8 cellular contexts compared by ENCODE assay signal in the genomic region with DNA sequence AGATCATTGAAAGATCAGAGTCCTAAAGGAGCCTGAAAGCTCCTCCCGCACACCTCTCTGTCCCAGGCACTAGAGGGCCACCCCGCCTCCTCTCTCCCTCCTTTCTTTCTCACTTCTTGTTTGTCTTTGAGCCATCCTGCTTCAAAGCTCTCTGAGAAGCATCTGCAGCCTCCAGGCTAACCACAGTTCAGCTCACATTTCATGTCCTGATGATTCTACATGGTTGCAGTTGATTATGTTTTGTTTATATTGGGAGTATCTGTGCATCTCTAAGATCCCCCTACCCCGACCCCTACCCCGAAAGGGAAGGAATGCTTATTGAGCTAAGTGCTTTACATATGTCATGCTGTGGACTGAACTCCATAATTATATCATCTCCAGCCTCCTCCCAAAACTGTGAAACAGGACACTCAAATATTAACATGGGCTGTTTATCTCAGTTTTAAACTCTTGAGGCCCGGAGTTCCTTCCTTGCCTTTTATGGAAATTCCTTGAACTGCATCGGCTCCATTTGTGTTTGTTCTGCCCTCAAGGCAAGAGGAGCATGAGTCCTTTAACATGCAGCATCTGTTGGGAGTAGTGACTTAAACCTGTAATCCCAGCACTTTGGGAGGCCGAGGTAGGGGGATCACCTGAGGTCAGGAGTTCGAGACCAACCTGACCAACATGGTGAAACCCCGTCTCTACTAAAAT. TPM values are rescaled to one million over a fixed set of nuclear protein-coding genes. Genes with fewer than 3 reads are reported as not detected.
DNase-seq lines count a peak whose midpoint lies in the region; ATAC-seq, FAIRE-seq and TF ChIP-seq lines count a peak whose summit lies in the region.

No MANE protein-coding gene starts in this region.

- H3K4me3 ChIP-seq in astrocyte of the spinal cord (ENCODE audit: low read depth, low read length): no peak overlapping the region
- no peak overlapping the region for H3K4me3 ChIP-seq in mesendoderm (ENCODE audit: low read length)

- no peaks in the 10 kb centered on the region for H3K27me3 ChIP-seq in mesendoderm (ENCODE audit: insufficient read depth, low read length, poor library complexity)

- H3K23ac ChIP-seq in mesendoderm (ENCODE audit: low read length): no peak overlapping the region

- no peak overlapping the region for H3K56ac ChIP-seq in mesendoderm (ENCODE audit: low read length)

- peaks cover 8% of the 10 kb centered on the region for H3K4me1 Mint-ChIP-seq in endothelial cell (ENCODE audit: unreplicated experiment)

- no peak overlapping the region for H2AK5ac ChIP-seq in mesendoderm (ENCODE audit: low read length)

- no peaks in the 10 kb centered on the region for H3K79me1 ChIP-seq in mesendoderm (ENCODE audit: low read length)

- no peak overlapping the region for H3K4ac ChIP-seq in mesendoderm (ENCODE audit: low read depth, low read length)

- H2BK120ac ChIP-seq in mesendoderm (ENCODE audit: low read depth, low read length): no peak overlapping the region

- in situ Hi-C loops in astrocyte of the spinal cord (cut with HindIII; ENCODE audit: low sequenced_read_pairs): no loop called here

- no peak overlapping the region for H2BK15ac ChIP-seq in mesendoderm (replicated peaks; ENCODE audit: low read depth)

- ATAC-seq in HG02763 (IDR thresholded peaks at IDR 0.05; ENCODE audit: unreplicated experiment): peak; percentile 81

- TF ChIP-seq CTCF in AG09319 (IDR thresholded peaks at IDR 0.05; ENCODE audit: low read depth, low read length): peak; percentile 33
- peak; percentile 51 for TF ChIP-seq CTCF in astrocyte of the spinal cord (IDR thresholded peaks at IDR 0.05; ENCODE audit: low read depth, low read length)
- TF ChIP-seq CTCF in endothelial cell (IDR thresholded peaks at IDR 0.05; ENCODE audit: unreplicated experiment): no peak

- no peak overlapping the region for H3K27ac Mint-ChIP-seq in endothelial cell (ENCODE audit: unreplicated experiment)

- no peaks in the 10 kb centered on the region for H3K4me1 ChIP-seq in mesendoderm (ENCODE audit: control insufficient read depth, low read depth, low read length)

- H3K27me3 Mint-ChIP-seq in endothelial cell (ENCODE audit: unreplicated experiment): peaks cover 8% of the 10 kb centered on the region

- H4K5ac ChIP-seq in mesendoderm (ENCODE audit: low read length): no peak overlapping the region

- no peaks in the 10 kb centered on the region for H3K36me3 Mint-ChIP-seq in endothelial cell (ENCODE audit: low read depth, unreplicated experiment)

- no CpG with 5 or more reads among the region's 9 CpGs for WGBS in mesendoderm (ENCODE audit: extremely low coverage, insufficient coverage, low lambda C conversion rate)

- no peak overlapping the region for H3K4me3 Mint-ChIP-seq in endothelial cell (ENCODE audit: unreplicated experiment)

- H3K27ac ChIP-seq in mesendoderm (ENCODE audit: low read depth, low read length): no peak overlapping the region

- no peak overlapping the region for H3K9ac ChIP-seq in mesendoderm (ENCODE audit: low read length)

- H3K9me3 Mint-ChIP-seq in endothelial cell (ENCODE audit: unreplicated experiment): no peaks in the 10 kb centered on the region

- H3K18ac ChIP-seq in mesendoderm (ENCODE audit: low read length): no peak overlapping the region

- DNase-seq in AG09319 (ENCODE audit: extremely low read depth, low read depth) (peak; percentile 70), GM12892 (ENCODE audit: insufficient read length) (peak; percentile 61), NCI-H2171 treated with DMSO at 0.1 percent for 48 hours (lab: John Stamatoyannopoulos, UW) (peak; percentile 91), astrocyte of the spinal cord (ENCODE audit: low read depth, low spot score) (peak; percentile 89), mesendoderm (peak; percentile 75), inferior parietal cortex (ENCODE audit: extremely low spot score) (no peak), endothelial cell (ENCODE audit: low spot score) (no peak)

- H3K36me3 ChIP-seq in mesendoderm (ENCODE audit: control insufficient read depth, insufficient read depth, low read length): no peaks in the 10 kb centered on the region

- no peaks in the 10 kb centered on the region for H3K79me2 ChIP-seq in mesendoderm (ENCODE audit: control insufficient read depth, insufficient read depth, low read length)

- peak; percentile 70 for FAIRE-seq in GM12892 (lab: Jason Lieb, UNC)

- H2BK5ac ChIP-seq in mesendoderm (ENCODE audit: low read length): no peak overlapping the region

- no peak overlapping the region for H3K4me2 ChIP-seq in mesendoderm (ENCODE audit: low read length)

- no peak for TF ChIP-seq POLR2A in GM12892 (IDR thresholded peaks at IDR 0.05; ENCODE audit: low read depth, low read length)

- H4K8ac ChIP-seq in mesendoderm (ENCODE audit: low read depth, low read length): no peak overlapping the region

RNA-seq across cellular contexts. Expression of a gene that starts 30.9 kb away (rescaled TPM):
- polyA plus RNA-seq in GM12892 (2012; ENCODE audit: missing spikeins): 47.5 TPM
- 0.17 TPM for polyA plus RNA-seq in mesendoderm (2013, experiment 1 of 2)
- polyA plus RNA-seq in mesendoderm (2013, experiment 2 of 2): 0.20 TPM
- 0.97 TPM for total RNA-seq in endothelial cell (ENCODE audit: unreplicated experiment)

Comparison
In these comparisons a context has a peak if more than half of its experiments do, and no peak if none do; other contexts are left out.
1. DNase-seq: peak in AG09319 (single experiment), GM12892 (single experiment), NCI-H2171 treated with DMSO at 0.1 percent for 48 hours (single experiment), astrocyte of the spinal cord (single experiment) and mesendoderm (single experiment); none in inferior parietal cortex (single experiment) and endothelial cell (single experiment).